ENCODE assay signal across 9 cellular contexts in the genomic region with DNA sequence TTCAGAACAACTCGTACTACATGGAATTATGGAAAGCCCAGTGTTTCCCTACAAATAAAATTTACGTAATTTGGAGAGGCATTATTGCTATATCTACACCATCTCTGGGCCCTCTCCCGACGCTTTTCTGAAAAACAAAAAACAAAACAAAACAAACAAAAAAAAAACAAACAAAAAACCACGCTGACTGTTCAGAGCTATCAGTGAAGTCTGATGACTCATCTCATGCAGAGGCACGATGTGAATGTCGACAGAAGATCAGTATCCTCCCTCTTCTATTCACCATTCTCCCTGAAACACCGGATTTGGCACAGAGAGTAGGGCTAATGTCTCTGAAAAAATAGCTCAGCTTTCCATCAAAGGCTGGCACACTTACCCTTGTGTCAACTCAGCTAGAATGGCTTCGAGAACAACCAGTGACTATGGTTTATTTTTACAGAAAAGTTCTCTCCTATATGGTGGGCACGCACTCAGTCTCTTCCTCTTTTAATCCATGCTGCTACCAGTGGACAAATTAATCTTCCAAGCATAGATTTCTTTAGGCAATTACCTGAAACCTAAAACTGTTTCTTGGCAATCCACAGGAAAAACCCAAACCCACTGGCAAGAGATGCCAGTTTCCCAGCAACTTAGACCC. TPM values are rescaled to one million over a fixed set of nuclear protein-coding genes. Genes with fewer than 3 reads are reported as not detected.
DNase-seq lines count a peak whose midpoint lies in the region; ATAC-seq and TF ChIP-seq lines count a peak whose summit lies in the region.
"Had no signal": no experiment of that assay in that cellular context is flagged by ENCODE, and none has a peak within 500 bp of the region (broad histone marks: within the 10 kb centered on the region; RNA-seq: fewer than 3 reads in every experiment).

No MANE protein-coding gene starts in this region.

- H3K27ac ChIP-seq in rectal smooth muscle tissue (ENCODE audit: low read depth, low read length): no peak overlapping the region
- H3K27ac ChIP-seq: SJSA1 had no signal

- DNase-seq in RPMI7951 (ENCODE audit: low read depth): peak; percentile 11
- no peak for DNase-seq in endothelial cell (ENCODE audit: low spot score)
- DNase-seq in NOMO-1 (lab: John Stamatoyannopoulos, UW; ENCODE audit: unreplicated experiment in 2 of 2): no peak
- DNase-seq in KG1 (lab: John Stamatoyannopoulos, UW): no peak

- H3K9me3 Mint-ChIP-seq in endothelial cell (ENCODE audit: unreplicated experiment): peaks cover 4% of the 10 kb centered on the region

- peak overlapping the region; percentile 95 for H3K4me3 Mint-ChIP-seq in endothelial cell (ENCODE audit: unreplicated experiment)

- H3K4me3 ChIP-seq in GM08714 (ENCODE audit: low read length) (peak overlapping the region; percentile 99; the same call in 1 of the 2 replicates), rectal smooth muscle tissue (ENCODE audit: low read length) (peak overlapping the region; percentile 99)

- H3K4me1 Mint-ChIP-seq in endothelial cell (ENCODE audit: unreplicated experiment): peaks cover 19% of the 10 kb centered on the region

- H3K36me3 ChIP-seq in rectal smooth muscle tissue (ENCODE audit: control insufficient read depth, insufficient read depth, low read length): no peaks in the 10 kb centered on the region

- H3K36me3 Mint-ChIP-seq in endothelial cell (ENCODE audit: low read depth, unreplicated experiment): peaks cover 5% of the 10 kb centered on the region

- H3K27me3 Mint-ChIP-seq in endothelial cell (ENCODE audit: unreplicated experiment): peaks cover 4% of the 10 kb centered on the region

- no peak for TF ChIP-seq CTCF in endothelial cell (IDR thresholded peaks at IDR 0.05; ENCODE audit: unreplicated experiment)

- no peak overlapping the region for H3K9ac ChIP-seq in rectal smooth muscle tissue (ENCODE audit: low read length)

- no peaks in the 10 kb centered on the region for H3K4me1 ChIP-seq in rectal smooth muscle tissue (ENCODE audit: control insufficient read depth, insufficient read depth, low read length)

- ATAC-seq in HG03095 (IDR thresholded peaks at IDR 0.05; ENCODE audit: unreplicated experiment) (no peak), GM18511 (IDR thresholded peaks at IDR 0.05; ENCODE audit: unreplicated experiment) (no peak)

- no peaks in the 10 kb centered on the region for H3K27me3 ChIP-seq in rectal smooth muscle tissue (ENCODE audit: control insufficient read depth, insufficient read depth, low read length)
- H3K27me3 ChIP-seq: SJSA1 had no signal

- peak overlapping the region; percentile 3 for H3K27ac Mint-ChIP-seq in endothelial cell (ENCODE audit: unreplicated experiment)

RNA-seq across cellular contexts. Expression of a gene that starts 1.5 kb away (rescaled TPM):
- 64.9 and 73.5 TPM in 2 replicates for total RNA-seq in RPMI7951 (2014; rRNA removed; shearing (Covaris generic))
- total RNA-seq in endothelial cell (ENCODE audit: unreplicated experiment): 47.8 TPM

RNA-seq across cellular contexts. Expression of a gene that starts 51.2 kb away (rescaled TPM):
- total RNA-seq in RPMI7951 (2014; rRNA removed; shearing (Covaris generic)): 18.1 and 19.6 TPM in 2 replicates
- total RNA-seq in endothelial cell (ENCODE audit: unreplicated experiment): 12.1 TPM
